18 cellular contexts compared by ENCODE assay signal in the genomic region with DNA sequence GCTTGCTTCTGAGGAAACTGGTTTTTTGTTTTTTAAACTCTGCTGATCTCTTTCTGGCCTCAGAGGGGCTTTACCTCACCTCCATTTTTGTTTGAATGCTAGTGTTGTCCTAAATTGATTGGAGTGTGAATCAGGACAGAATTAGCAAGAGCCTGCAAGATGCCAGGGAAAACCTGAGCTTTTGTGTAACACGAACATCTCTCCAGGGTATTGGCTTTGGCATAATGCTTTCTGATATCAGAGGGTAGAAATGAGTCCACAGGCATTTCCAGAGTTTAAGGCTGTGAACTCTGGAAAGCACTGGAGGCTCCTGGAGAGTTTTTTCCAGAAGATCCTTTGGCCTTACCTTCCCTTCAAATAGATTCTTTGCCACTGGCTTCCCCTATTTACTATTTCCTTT.
A peak's percentile ranks its signal among the peaks of the same experiment; 100 is the strongest.
DNase-seq lines count a peak whose midpoint lies in the region; ATAC-seq and TF ChIP-seq lines count a peak whose summit lies in the region.
"Had no signal": no experiment of that assay in that cellular context is flagged by ENCODE, and none has a peak within 500 bp of the region (broad histone marks: within the 10 kb centered on the region; RNA-seq: fewer than 3 reads in every experiment).

No MANE protein-coding gene starts in this region.

- TF ChIP-seq EP300 in tibial nerve (IDR thresholded peaks at IDR 0.05) = no peak

- TF ChIP-seq CTCF in heart left ventricle (IDR thresholded peaks at IDR 0.05) (no peak), astrocyte of the spinal cord (IDR thresholded peaks at IDR 0.05; ENCODE audit: low read depth, low read length) (no peak), hepatocyte (IDR thresholded peaks at IDR 0.05; ENCODE audit: poor library complexity) (no peak), tibial nerve (IDR thresholded peaks at IDR 0.05) (no peak), thyroid gland (IDR thresholded peaks at IDR 0.05) (no peak)

- in situ Hi-C loops in astrocyte of the spinal cord (cut with HindIII; ENCODE audit: low sequenced_read_pairs) = no loop called here

- H3K9me2 ChIP-seq in hepatocyte (replicated peaks; ENCODE audit: insufficient read depth) = no peaks in the 10 kb centered on the region

- H4K20me1 ChIP-seq in hepatocyte (ENCODE audit: insufficient read depth, poor library complexity, severe bottlenecking) = no peaks in the 10 kb centered on the region

- H3K27ac ChIP-seq in heart left ventricle (peak overlapping the region in 10 of 12 donors; percentile 32 to 91 (median 60)), hepatocyte (peak overlapping the region; percentile 31), tibial nerve (peak overlapping the region in 3 of 4 donors; percentile 22 to 85 (median 72)), thyroid gland (no peak overlapping the region)
- H3K27ac ChIP-seq: C4-2B, gastrocnemius medialis, right lobe of liver, SK-N-MC had no signal

- TF ChIP-seq POLR2A in heart left ventricle (IDR thresholded peaks at IDR 0.05) (no peak), tibial nerve (IDR thresholded peaks at IDR 0.05) (no peak), thyroid gland (IDR thresholded peaks at IDR 0.05) (no peak)

- ATAC-seq in heart left ventricle (no peak), left cardiac atrium (no peak)
- ATAC-seq: activated CD8-positive, alpha-beta memory T cell treated with anti-CD3 and anti-CD28 coated beads, Interleukin-2, amount 10 ng/mL, durations not matched to agents 7 days and 5 days; gastrocnemius medialis; left lobe of liver had no signal

- no peaks in the 10 kb centered on the region for H3K9me3 ChIP-seq in heart left ventricle
- no peaks in the 10 kb centered on the region for H3K9me3 ChIP-seq in hepatocyte (ENCODE audit: low read depth)
- H3K9me3 ChIP-seq in tibial nerve = no peaks in the 10 kb centered on the region
- no peaks in the 10 kb centered on the region for H3K9me3 ChIP-seq in thyroid gland
- H3K9me3 ChIP-seq: gastrocnemius medialis, right lobe of liver had no signal

- no peak overlapping the region for H3K4me3 ChIP-seq in heart left ventricle
- H3K4me3 ChIP-seq in astrocyte of the spinal cord (ENCODE audit: low read depth, low read length) = no peak overlapping the region
- no peak overlapping the region for H3K4me3 ChIP-seq in hepatocyte
- no peak overlapping the region for H3K4me3 ChIP-seq in tibial nerve
- no peak overlapping the region for H3K4me3 ChIP-seq in thyroid gland (replicated peaks in 1 of 3)
- H3K4me3 ChIP-seq: gastrocnemius medialis, right lobe of liver, SK-N-MC had no signal

- H3K36me3 ChIP-seq in heart left ventricle = no peaks in the 10 kb centered on the region
- no peaks in the 10 kb centered on the region for H3K36me3 ChIP-seq in hepatocyte (replicated peaks; ENCODE audit: insufficient read depth, low read depth)
- no peaks in the 10 kb centered on the region for H3K36me3 ChIP-seq in tibial nerve
- H3K36me3 ChIP-seq in thyroid gland = no peaks in the 10 kb centered on the region
- H3K36me3 ChIP-seq: gastrocnemius medialis, right lobe of liver had no signal

- no peak overlapping the region for H2AFZ ChIP-seq in hepatocyte

- no peak overlapping the region for H3K4me2 ChIP-seq in hepatocyte

- H3K4me1 ChIP-seq in heart left ventricle = peaks cover 0 to 51% (median 15%) of the 10 kb centered on the region in 12 donors
- peaks cover 12% of the 10 kb centered on the region for H3K4me1 ChIP-seq in hepatocyte (ENCODE audit: insufficient read depth)
- H3K4me1 ChIP-seq in tibial nerve = peaks cover 0 to 51% (median 10%) of the 10 kb centered on the region in 4 donors
- H3K4me1 ChIP-seq in thyroid gland = peaks cover 5 to 23% of the 10 kb centered on the region in 2 donors
- H3K4me1 ChIP-seq: gastrocnemius medialis, right lobe of liver had no signal

- H3K27me3 ChIP-seq in heart left ventricle (no peaks in the 10 kb centered on the region), hepatocyte (no peaks in the 10 kb centered on the region), tibial nerve (no peaks in the 10 kb centered on the region), thyroid gland (no peaks in the 10 kb centered on the region)
- H3K27me3 ChIP-seq: gastrocnemius medialis, right lobe of liver had no signal

- 29 to 49% (median 41%) methylated on average over 1 of the region's 1 CpG for WGBS in heart left ventricle, 4 donors
- WGBS in hepatocyte (ENCODE audit: low lambda C conversion rate, missing lambda C conversion rate) = 79% methylated on average over 1 of the region's 1 CpG
- 62 to 79% methylated on average over 1 of the region's 1 CpG for WGBS in tibial nerve, 2 donors
- 78 to 80% methylated on average over 1 of the region's 1 CpG for WGBS in thyroid gland, 2 donors

- intact Hi-C loops in heart left ventricle (cut with DNase I) (loop anchor here in 3 of 10 donors (5.0 to 10.0 kb wide), 3 partner anchors 111 to 298 kb away; no protein-coding TSS in a partner anchor), left cardiac atrium (cut with DNase I) (no loop called here), thyroid gland (cut with DNase I) (no loop called here)

- DNase-seq in heart left ventricle (no peak), left cardiac atrium (no peak), astrocyte of the spinal cord (ENCODE audit: low read depth, low spot score) (peak; percentile 33), hepatocyte (ENCODE audit: low spot score) (no peak), tibial nerve (ENCODE audit: low spot score in 2 of 2) (no peak), DMS53 (lab: John Stamatoyannopoulos, UW) (no peak), AG08395 (ENCODE audit: low spot score) (no peak), thyroid gland (no peak)
- DNase-seq: activated CD8-positive, alpha-beta memory T cell treated with anti-CD3 and anti-CD28 coated beads, Interleukin-2, amount 10 ng/mL, durations not matched to agents 7 days and 5 days; activated naive CD8-positive, alpha-beta T cell treated with anti-CD3 and anti-CD28 coated beads, Interleukin-2, amount 50 U/mL, for 24 hours; gastrocnemius medialis; NCI-H1105 treated with DMSO at 0.1 percent for 48 hours; NCI-H2171; right lobe of liver; stimulated activated CD4-positive, alpha-beta T cell treated with anti-CD3 and anti-CD28 coated beads, Interleukin-2, amount 100 ng/mL, for 24 hours had no signal

- no peaks in the 10 kb centered on the region for H3K79me2 ChIP-seq in hepatocyte

Comparison
In these comparisons a context has a peak if more than half of its experiments do, and no peak if none do; other contexts are left out.
1. H3K27ac ChIP-seq: peak in heart left ventricle (10 of 12), hepatocyte (single experiment) and tibial nerve (3 of 4); none in thyroid gland (0 of 3).